Comparison of ENCODE assay signal across 20 cellular contexts in genomic region chr2:240123821-240124650, GRCh38. TPM values are rescaled to one million over a fixed set of nuclear protein-coding genes. Genes with fewer than 3 reads are reported as not detected.
DNase-seq lines count a peak whose midpoint lies in the region; ATAC-seq and TF ChIP-seq lines count a peak whose summit lies in the region.
"Had no signal": no experiment of that assay in that cellular context is flagged by ENCODE, and none has a peak within 500 bp of the region (broad histone marks: within the 10 kb centered on the region; RNA-seq: fewer than 3 reads in every experiment).

No MANE protein-coding gene starts in this region.

- intact Hi-C loops in right cardiac atrium (cut with DNase I) = no loop called here

- no peaks in the 10 kb centered on the region for H3K9me3 ChIP-seq in SK-N-SH
- H3K9me3 ChIP-seq in right atrium auricular region = no peaks in the 10 kb centered on the region
- H3K9me3 ChIP-seq in right cardiac atrium (ENCODE audit: control insufficient read depth, low read length) = no peaks in the 10 kb centered on the region
- H3K9me3 ChIP-seq: BLaER1 treated with 17β-estradiol and CSF1 and Interleukin-3, amounts not matched to agents 10 nM and 100 nM had no signal

- peaks cover 0 to 23% of the 10 kb centered on the region in 2 experiments for H3K36me3 ChIP-seq in SK-N-SH (replicated peaks in 1 of 2; ENCODE audit: control insufficient read depth in 1 of 2, insufficient read depth in 2 of 2, low read length in 1 of 2)
- peaks cover 11% of the 10 kb centered on the region for H3K36me3 ChIP-seq in right atrium auricular region

- TF ChIP-seq EP300 in SK-N-SH (IDR thresholded peaks at IDR 0.05; ENCODE audit: borderline replicate concordance in 1 of 2, low read depth in 1 of 2, low read length in 1 of 2) = no peak

- H4K20me1 ChIP-seq in SK-N-SH (ENCODE audit: insufficient read depth) = no peaks in the 10 kb centered on the region

- no peak overlapping the region for H3K4me2 ChIP-seq in SK-N-SH
- H3K4me2 ChIP-seq: BLaER1 treated with 17β-estradiol and CSF1 and Interleukin-3, amounts not matched to agents 10 nM and 100 nM; PC-9 had no signal

- no peak overlapping the region for H3K9ac ChIP-seq in SK-N-SH
- H3K9ac ChIP-seq: BLaER1 treated with 17β-estradiol and CSF1 and Interleukin-3, amounts not matched to agents 10 nM and 100 nM had no signal

- TF ChIP-seq RAD21 in SK-N-SH (IDR thresholded peaks at IDR 0.05; ENCODE audit: low read length) = no peak

- DNase-seq in SK-N-SH (peak; percentile 9), right atrium auricular region (ENCODE audit: low spot score) (peak; percentile 52), right cardiac atrium (no peak), osteocyte (ENCODE audit: extremely low spot score, unreplicated experiment) (peak; percentile 79), DMS79 (lab: John Stamatoyannopoulos, UW) (no peak), germinal center (ENCODE audit: low spot score) (no peak)
- no peak for DNase-seq in effector CD8-positive, alpha-beta T cell (lab: John Stamatoyannopoulos, UW)
- DNase-seq: EL, Karpas-422, MM.1S, NCI-H1105, NCI-H1930, NCI-H2171, NCI-H446 treated with DMSO at 0.1 percent for 48 hours, NCI-H748 treated with DMSO at 0.1 percent for 48 hours, PC-9, SHP77 had no signal

- H3K27me3 ChIP-seq in SK-N-SH (ENCODE audit: insufficient read depth) (no peaks in the 10 kb centered on the region), right atrium auricular region (no peaks in the 10 kb centered on the region), right cardiac atrium (ENCODE audit: control insufficient read depth, insufficient read depth) (no peaks in the 10 kb centered on the region)
- H3K27me3 ChIP-seq: BLaER1 treated with 17β-estradiol and CSF1 and Interleukin-3, amounts not matched to agents 10 nM and 100 nM had no signal

- no peaks in the 10 kb centered on the region for H3K4me1 Mint-ChIP-seq in osteocyte (ENCODE audit: unreplicated experiment)

- H3K4me1 ChIP-seq in SK-N-SH (ENCODE audit: control insufficient read depth in 1 of 2, insufficient read depth in 2 of 2, low read depth in 1 of 2, low read length in 1 of 2) = no peaks in the 10 kb centered on the region
- no peaks in the 10 kb centered on the region for H3K4me1 ChIP-seq in right atrium auricular region
- H3K4me1 ChIP-seq in right cardiac atrium (ENCODE audit: control insufficient read depth, insufficient read depth, low read length) = no peaks in the 10 kb centered on the region
- H3K4me1 ChIP-seq: BLaER1 treated with 17β-estradiol and CSF1 and Interleukin-3, amounts not matched to agents 10 nM and 100 nM had no signal

- POLR2A ChIA-PET in SK-N-SH (lab: Yijun Ruan, JAX) = no interaction called here

- peaks cover 22% of the 10 kb centered on the region for H3K36me3 Mint-ChIP-seq in osteocyte (ENCODE audit: unreplicated experiment)

- H3F3A ChIP-seq in SK-N-SH (replicated peaks; ENCODE audit: insufficient read depth) = no peaks in the 10 kb centered on the region

- H3K9me2 ChIP-seq in SK-N-SH = no peaks in the 10 kb centered on the region

- H3K9me3 Mint-ChIP-seq in osteocyte (ENCODE audit: unreplicated experiment) = peaks cover 4% of the 10 kb centered on the region

- no peak overlapping the region for H3K27ac Mint-ChIP-seq in osteocyte (ENCODE audit: unreplicated experiment)

- TF ChIP-seq CTCF in SK-N-SH (IDR thresholded peaks at IDR 0.05) (no peak), right atrium auricular region (IDR thresholded peaks at IDR 0.05) (no peak), osteocyte (IDR thresholded peaks at IDR 0.05) (no peak)

- CTCF ChIA-PET in SK-N-SH (lab: Yijun Ruan, JAX) = interaction anchor here (1.6 kb wide), 1 partner anchor 19 kb away, joined by 4 read pairs; no protein-coding TSS in a partner anchor

- H3K4me3 ChIP-seq in SK-N-SH (ENCODE audit: low read depth in 2 of 2, low read length in 1 of 2) (no peak overlapping the region), right atrium auricular region (no peak overlapping the region), right cardiac atrium (ENCODE audit: low read length) (no peak overlapping the region)
- H3K4me3 ChIP-seq: BLaER1 treated with 17β-estradiol and CSF1 and Interleukin-3, amounts not matched to agents 10 nM and 100 nM; PC-9 had no signal

- no peaks in the 10 kb centered on the region for H3K27me3 Mint-ChIP-seq in osteocyte (ENCODE audit: unreplicated experiment)

- H3K4me3 Mint-ChIP-seq in osteocyte (ENCODE audit: unreplicated experiment) = no peak overlapping the region

- ATAC-seq in SK-N-SH treated with all-trans-retinoic acid at 6 μM for 48 hours (no peak), right cardiac atrium (no peak)

- H3K79me2 ChIP-seq in SK-N-SH (ENCODE audit: insufficient read depth) = no peaks in the 10 kb centered on the region

- 83% methylated on average over 21 of the region's 24 CpGs for WGBS in SK-N-SH (ENCODE audit: low lambda C conversion rate)
- 89% methylated on average over 24 of the region's 24 CpGs for WGBS in right cardiac atrium

- no peak overlapping the region for H3K27ac ChIP-seq in SK-N-SH (ENCODE audit: low read depth in 2 of 2, low read length in 1 of 2)
- H3K27ac ChIP-seq in right atrium auricular region = no peak overlapping the region
- no peak overlapping the region for H3K27ac ChIP-seq in right cardiac atrium (ENCODE audit: low read length)
- H3K27ac ChIP-seq: 22Rv1; BLaER1 treated with 17β-estradiol and CSF1 and Interleukin-3, amounts not matched to agents 10 nM and 100 nM; PC-9 had no signal

- H2AFZ ChIP-seq in SK-N-SH (ENCODE audit: low read depth) = no peak overlapping the region
- H2AFZ ChIP-seq: PC-9 had no signal

TF ChIP-seq in SK-N-SH, 30 proteins besides CTCF, POLR2A, EP300 and RAD21:
- no peak for TF ChIP-seq POLR2AphosphoS5 (IDR thresholded peaks at IDR 0.05; ENCODE audit: low read depth, low read length)
- TF ChIP-seq RCOR1 (IDR thresholded peaks at IDR 0.05; ENCODE audit: low read length) = no peak
- no peak for TF ChIP-seq FOXM1 (IDR thresholded peaks at IDR 0.05; ENCODE audit: low read depth)

TF ChIP-seq in SK-N-SH treated with all-trans-retinoic acid at 6 μM for 48 hours, 23 proteins besides CTCF, POLR2A, EP300 and RAD21 (continues in another document):
- TF ChIP-seq ZNF565 (CRISPR knock-in tag; conservative IDR thresholded peaks at IDR 0.05; ENCODE audit: low read depth) = no peak
- TF ChIP-seq ZFP3 (CRISPR knock-in tag; IDR thresholded peaks at IDR 0.05) = no peak
- TF ChIP-seq TOX (CRISPR knock-in tag; IDR thresholded peaks at IDR 0.05; ENCODE audit: borderline replicate concordance) = no peak
- TF ChIP-seq PATZ1 (CRISPR knock-in tag; IDR thresholded peaks at IDR 0.05; ENCODE audit: borderline replicate concordance) = no peak
- TF ChIP-seq CSRNP3 (CRISPR knock-in tag; IDR thresholded peaks at IDR 0.05) = no peak
- TF ChIP-seq ZC3H10 (CRISPR knock-in tag; IDR thresholded peaks at IDR 0.05) = no peak
- no peak for TF ChIP-seq ARNTL (CRISPR knock-in tag; IDR thresholded peaks at IDR 0.05; ENCODE audit: borderline replicate concordance, low read depth)
- TF ChIP-seq CREB5 (CRISPR knock-in tag; IDR thresholded peaks at IDR 0.05; ENCODE audit: low read depth) = no peak
- no peak for TF ChIP-seq CSDC2 (CRISPR knock-in tag; IDR thresholded peaks at IDR 0.05)

RNA-seq across cellular contexts. Expression of gene COPS9, which starts 12.1 kb away (rescaled TPM):
- polyA plus RNA-seq in SK-N-SH (2012; rRNA removed) (511 and 717 TPM in 2 replicates), right cardiac atrium (618 TPM)
- polyA plus RNA-seq in SK-N-SH (2012; cell fraction: cytosol; rRNA removed) = 598 and 644 TPM in 2 replicates
- polyA plus RNA-seq in SK-N-SH (2012; cell fraction: nucleus; rRNA removed) = 162 and 319 TPM in 2 replicates
- total RNA-seq in right atrium auricular region (100 to 1,000 TPM; 232 to 243 TPM), right cardiac atrium (100 to 1,000 TPM; 172 to 220 (median 185) TPM), osteocyte (156 TPM in 2 replicates)

RNA-seq across cellular contexts. Expression of gene OTOS, which starts 16.4 kb away (rescaled TPM):
- not detected in 2 replicates for polyA plus RNA-seq in SK-N-SH (2012; rRNA removed)
- not detected in 2 replicates for polyA plus RNA-seq in SK-N-SH (2012; cell fraction: cytosol; rRNA removed)
- polyA plus RNA-seq in SK-N-SH (2012; cell fraction: nucleus; rRNA removed) = not detected in 2 replicates
- total RNA-seq in right atrium auricular region = not detected
- total RNA-seq in right cardiac atrium = not detected
- polyA plus RNA-seq in right cardiac atrium = not detected
- not detected in 2 replicates for total RNA-seq in osteocyte
- total RNA-seq: PC-9 had no signal

Comparison
In these comparisons a context has a peak if more than half of its experiments do, and no peak if none do; other contexts are left out.
1. DNase-seq: peak in SK-N-SH (single experiment), right atrium auricular region (single experiment) and osteocyte (single experiment); none in right cardiac atrium (0 of 3), DMS79 (single experiment), effector CD8-positive, alpha-beta T cell (single experiment) and germinal center (single experiment).